Comparison of ENCODE assay signal across 1 cellular context in genomic region chr22:29704528-29705285, GRCh38.
TF ChIP-seq lines count a peak whose summit lies in the region.

No MANE protein-coding gene starts in this region.

TF ChIP-seq in K562, 482 proteins besides CTCF, POLR2A, EP300 and RAD21:
- TF ChIP-seq NFIC (IDR thresholded peaks at IDR 0.05), result peak; percentile 70
- TF ChIP-seq FOXA1 (IDR thresholded peaks at IDR 0.05; ENCODE audit: borderline replicate concordance), result no peak
